In the genomic region with DNA sequence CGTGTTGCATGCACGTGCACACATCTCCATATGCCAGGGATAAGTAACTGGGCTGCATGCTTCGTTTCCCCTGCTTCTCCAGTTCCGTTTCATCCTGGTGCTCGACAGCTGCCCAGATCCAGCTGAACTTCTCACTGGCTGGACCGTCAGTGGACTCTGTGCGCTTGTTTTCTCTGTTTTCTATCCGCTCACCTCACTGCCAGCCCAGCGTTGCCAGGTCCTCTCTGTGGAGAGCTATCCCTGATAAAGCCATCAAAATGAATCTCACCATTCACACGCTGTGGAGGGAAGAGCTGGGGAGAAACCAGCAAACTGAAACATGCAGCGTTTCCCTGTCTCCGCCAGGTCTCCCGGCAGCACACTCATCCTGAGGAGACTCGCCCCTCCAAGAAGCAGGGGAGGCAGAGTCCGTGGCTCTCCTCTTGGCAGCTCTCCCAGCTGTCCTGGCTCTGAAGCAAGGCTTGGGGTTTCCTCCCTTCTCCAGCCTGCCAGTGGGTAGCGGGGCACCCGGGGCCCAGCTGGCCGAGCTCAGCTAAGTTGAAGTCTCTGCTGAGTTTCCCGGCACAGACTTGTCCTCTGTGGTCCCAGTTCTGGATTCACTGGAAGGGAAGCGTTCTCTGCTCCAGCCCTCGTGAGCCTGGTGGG, we compare ENCODE assay signal across 10 cellular contexts.
A peak's percentile ranks its signal among the peaks of the same experiment; 100 is the strongest.
DNase-seq lines count a peak whose midpoint lies in the region; ATAC-seq lines count a peak whose summit lies in the region.
"Had no signal": no experiment of that assay in that cellular context is flagged by ENCODE, and none has a peak within 500 bp of the region (broad histone marks: within the 10 kb centered on the region; RNA-seq: fewer than 3 reads in every experiment).

No MANE protein-coding gene starts in this region.

- peaks cover 2% of the 10 kb centered on the region for H3K4me1 ChIP-seq in iPS-15b (ENCODE audit: control insufficient read depth, insufficient read depth, low read length)

- H3K4me1 Mint-ChIP-seq in stimulated activated naive B cell treated with anti-CD40 and anti-IgM and Interleukin-4, amounts not matched to agents 10 μg/mL and 1 μg/mL and 100 μg/mL, for 72 hours, result peaks cover 10 to 26% of the 10 kb centered on the region in 2 donors

- no peak overlapping the region for H3K4me3 Mint-ChIP-seq in stimulated activated naive B cell treated with anti-CD40 and anti-IgM and Interleukin-4, amounts not matched to agents 10 μg/mL and 1 μg/mL and 100 μg/mL, for 72 hours
- H3K4me3 Mint-ChIP-seq: activated naive CD4-positive, alpha-beta T cell treated with anti-CD3 and anti-CD28 coated beads, Interleukin-2, amount 50 U/mL, for 24 hours had no signal

- peaks cover 88% of the 10 kb centered on the region for H3K36me3 ChIP-seq in iPS-15b (ENCODE audit: control insufficient read depth, insufficient read depth, low read length)

- no peaks in the 10 kb centered on the region for H3K27me3 Mint-ChIP-seq in stimulated activated naive B cell treated with anti-CD40 and anti-IgM and Interleukin-4, amounts not matched to agents 10 μg/mL and 1 μg/mL and 100 μg/mL, for 72 hours
- H3K27me3 Mint-ChIP-seq: activated naive CD4-positive, alpha-beta T cell treated with anti-CD3 and anti-CD28 coated beads, Interleukin-2, amount 50 U/mL, for 24 hours had no signal

- DNase-seq in NCI-H2107 treated with DMSO at 0.1 percent for 48 hours (lab: John Stamatoyannopoulos, UW; ENCODE audit: unreplicated experiment), result peak; percentile 18
- no peak for DNase-seq in NCI-H2107 (lab: John Stamatoyannopoulos, UW)
- DNase-seq in brain pericyte (ENCODE audit: low read depth, low spot score), result peak; percentile 53
- no peak for DNase-seq in stimulated activated naive B cell treated with anti-CD40 and anti-IgM and Interleukin-4, amounts not matched to agents 10 μg/mL and 1 μg/mL and 100 μg/mL, for 72 hours
- DNase-seq in T-helper 9 cell, result no peak
- DNase-seq in foreskin melanocyte, result no peak
- DNase-seq: islet precursor cell had no signal

- no peak for ATAC-seq in stimulated activated naive B cell treated with anti-CD40 and anti-IgM and Interleukin-4, amounts not matched to agents 10 μg/mL and 1 μg/mL and 100 μg/mL, for 72 hours (replicated peaks)
- no peak for ATAC-seq in GM18909 (IDR thresholded peaks at IDR 0.05; ENCODE audit: poor library complexity, unreplicated experiment)

- no peaks in the 10 kb centered on the region for H3K9me3 Mint-ChIP-seq in stimulated activated naive B cell treated with anti-CD40 and anti-IgM and Interleukin-4, amounts not matched to agents 10 μg/mL and 1 μg/mL and 100 μg/mL, for 72 hours
- H3K9me3 Mint-ChIP-seq: activated naive CD4-positive, alpha-beta T cell treated with anti-CD3 and anti-CD28 coated beads, Interleukin-2, amount 50 U/mL, for 24 hours had no signal

- no peaks in the 10 kb centered on the region for H3K9me3 ChIP-seq in iPS-15b (ENCODE audit: control insufficient read depth, insufficient read depth, low read length)

- H3K9ac ChIP-seq in iPS-15b (ENCODE audit: low read depth, low read length), result peak overlapping the region; percentile 19

- peak overlapping the region; percentile 76 for H3K27ac Mint-ChIP-seq in stimulated activated naive B cell treated with anti-CD40 and anti-IgM and Interleukin-4, amounts not matched to agents 10 μg/mL and 1 μg/mL and 100 μg/mL, for 72 hours

- H3K36me3 Mint-ChIP-seq in stimulated activated naive B cell treated with anti-CD40 and anti-IgM and Interleukin-4, amounts not matched to agents 10 μg/mL and 1 μg/mL and 100 μg/mL, for 72 hours, result peaks cover 53 to 79% of the 10 kb centered on the region in 2 donors

- no peak overlapping the region for H3K4me3 ChIP-seq in iPS-15b (ENCODE audit: low read depth, low read length)

- no peaks in the 10 kb centered on the region for H3K27me3 ChIP-seq in iPS-15b (ENCODE audit: control insufficient read depth, insufficient read depth, low read length)

Comparison
In these comparisons a context has a peak if more than half of its experiments do, and no peak if none do; other contexts are left out.
1. DNase-seq: peak in NCI-H2107 treated with DMSO at 0.1 percent for 48 hours (single experiment) and brain pericyte (single experiment); none in NCI-H2107 (single experiment), stimulated activated naive B cell treated with anti-CD40 and anti-IgM and Interleukin-4, amounts not matched to agents 10 μg/mL and 1 μg/mL and 100 μg/mL, for 72 hours (single experiment), T-helper 9 cell (single experiment) and foreskin melanocyte (single experiment).